1 cellular context compared by ENCODE assay signal in the genomic region with DNA sequence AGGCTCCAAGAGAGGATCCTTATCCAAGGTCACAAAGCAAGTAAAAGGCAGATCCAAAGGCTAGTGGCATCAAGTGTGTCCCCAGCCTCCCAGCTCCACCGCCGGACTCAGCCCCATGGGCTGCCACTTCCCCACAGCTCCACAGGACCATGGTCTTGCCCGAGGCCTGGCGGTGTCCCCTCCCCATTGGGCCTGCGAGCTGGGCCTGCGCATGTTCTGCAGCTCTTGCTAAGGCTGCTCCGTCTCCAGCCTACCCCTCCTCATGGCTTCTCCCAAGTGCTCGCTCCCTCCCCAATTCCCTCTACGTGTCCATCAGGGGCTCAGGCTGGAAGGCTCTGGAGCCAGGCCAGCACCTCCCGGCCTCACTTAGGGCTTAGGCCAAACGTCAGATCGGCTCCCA.
A peak's percentile ranks its signal among the peaks of the same experiment; 100 is the strongest.
TF ChIP-seq lines count a peak whose summit lies in the region.

No MANE protein-coding gene starts in this region.

TF ChIP-seq in K562, 482 proteins besides CTCF, POLR2A, EP300 and RAD21:
- TF ChIP-seq, protein P1, sequence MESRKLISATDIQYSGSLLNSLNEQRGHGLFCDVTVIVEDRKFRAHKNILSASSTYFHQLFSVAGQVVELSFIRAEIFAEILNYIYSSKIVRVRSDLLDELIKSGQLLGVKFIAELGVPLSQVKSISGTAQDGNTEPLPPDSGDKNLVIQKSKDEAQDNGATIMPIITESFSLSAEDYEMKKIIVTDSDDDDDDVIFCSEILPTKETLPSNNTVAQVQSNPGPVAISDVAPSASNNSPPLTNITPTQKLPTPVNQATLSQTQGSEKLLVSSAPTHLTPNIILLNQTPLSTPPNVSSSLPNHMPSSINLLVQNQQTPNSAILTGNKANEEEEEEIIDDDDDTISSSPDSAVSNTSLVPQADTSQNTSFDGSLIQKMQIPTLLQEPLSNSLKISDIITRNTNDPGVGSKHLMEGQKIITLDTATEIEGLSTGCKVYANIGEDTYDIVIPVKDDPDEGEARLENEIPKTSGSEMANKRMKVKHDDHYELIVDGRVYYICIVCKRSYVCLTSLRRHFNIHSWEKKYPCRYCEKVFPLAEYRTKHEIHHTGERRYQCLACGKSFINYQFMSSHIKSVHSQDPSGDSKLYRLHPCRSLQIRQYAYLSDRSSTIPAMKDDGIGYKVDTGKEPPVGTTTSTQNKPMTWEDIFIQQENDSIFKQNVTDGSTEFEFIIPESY (CRISPR knock-in tag; IDR thresholded peaks at IDR 0.05) = no peak
- peak; percentile 28 to 50; a peak in 2 of 4 replicates for TF ChIP-seq NRF1 (conservative IDR thresholded peaks at IDR 0.05 in 1 of 2, IDR thresholded peaks at IDR 0.05 in 1 of 2)
